ENCODE assay signal across 11 cellular contexts in genomic region chr7:24283559-24283899, GRCh38. TPM values are rescaled to one million over a fixed set of nuclear protein-coding genes. Genes with fewer than 3 reads are reported as not detected.
DNase-seq lines count a peak whose midpoint lies in the region; ATAC-seq and TF ChIP-seq lines count a peak whose summit lies in the region.
"Had no signal": no experiment of that assay in that cellular context is flagged by ENCODE, and none has a peak within 500 bp of the region (broad histone marks: within the 10 kb centered on the region; RNA-seq: fewer than 3 reads in every experiment).

No MANE protein-coding gene starts in this region.

- no peak overlapping the region for H3K27ac Mint-ChIP-seq in activated CD4-positive, alpha-beta memory T cell treated with anti-CD3 and anti-CD28 coated beads for 36 hours
- no peak overlapping the region for H3K27ac Mint-ChIP-seq in activated CD4-positive, alpha-beta memory T cell treated with anti-CD3 and anti-CD28 coated beads, Interleukin-2, amount 10 ng/mL, durations not matched to agents 7 days and 5 days
- H3K27ac Mint-ChIP-seq in stimulated activated effector memory CD8-positive, alpha-beta T cell treated with anti-CD3 and anti-CD28 coated beads, Interleukin-12 subunit alpha, Interleukin-12 subunit beta, amount 100 ng/mL, for 72 hours = no peak overlapping the region

- ATAC-seq in stimulated activated effector memory CD8-positive, alpha-beta T cell treated with anti-CD3 and anti-CD28 coated beads, Interleukin-12 subunit alpha, Interleukin-12 subunit beta, amount 100 ng/mL, for 72 hours = no peak
- no peak for ATAC-seq in GM21528 (IDR thresholded peaks at IDR 0.05; ENCODE audit: low FRiP score, unreplicated experiment)
- no peak for ATAC-seq in HG02840 (IDR thresholded peaks at IDR 0.05; ENCODE audit: low FRiP score, unreplicated experiment)
- ATAC-seq: gastroesophageal sphincter had no signal

- H3K9me3 ChIP-seq in SJCRH30 (replicated peaks) (no peaks in the 10 kb centered on the region; the same call in 1 of the 2 replicates), hepatocyte (ENCODE audit: low read depth) (no peaks in the 10 kb centered on the region)
- H3K9me3 ChIP-seq: ascending aorta had no signal

- H3K27ac ChIP-seq in SJCRH30 (no peak overlapping the region), hepatocyte (no peak overlapping the region)
- H3K27ac ChIP-seq: ascending aorta, gastroesophageal sphincter had no signal

- H3K4me3 ChIP-seq in SJCRH30 = peak overlapping the region; percentile 50
- no peak overlapping the region for H3K4me3 ChIP-seq in hepatocyte
- H3K4me3 ChIP-seq: gastroesophageal sphincter had no signal

- peaks cover 44% of the 10 kb centered on the region for H3K27me3 Mint-ChIP-seq in activated CD4-positive, alpha-beta memory T cell treated with anti-CD3 and anti-CD28 coated beads for 36 hours
- H3K27me3 Mint-ChIP-seq in activated CD4-positive, alpha-beta memory T cell treated with anti-CD3 and anti-CD28 coated beads, Interleukin-2, amount 10 ng/mL, durations not matched to agents 7 days and 5 days = peaks cover 35% of the 10 kb centered on the region

- 47% methylated on average over 19 of the region's 19 CpGs for WGBS in hepatocyte (ENCODE audit: low lambda C conversion rate, missing lambda C conversion rate)

- intact Hi-C loops in activated CD4-positive, alpha-beta memory T cell treated with anti-CD3 and anti-CD28 coated beads for 36 hours (cut with micrococcal nuclease) = no loop called here

- no peak overlapping the region for H2AFZ ChIP-seq in hepatocyte

- no peak for DNase-seq in activated CD4-positive, alpha-beta memory T cell treated with anti-CD3 and anti-CD28 coated beads for 36 hours
- no peak for DNase-seq in activated CD4-positive, alpha-beta memory T cell treated with anti-CD3 and anti-CD28 coated beads, Interleukin-2, amount 10 ng/mL, durations not matched to agents 7 days and 5 days
- DNase-seq in SJCRH30 (no peak), hepatocyte (ENCODE audit: low spot score) (no peak)
- peak in 1 of 2 donors; percentile 50 for DNase-seq in stimulated activated effector memory CD8-positive, alpha-beta T cell treated with anti-CD3 and anti-CD28 coated beads, Interleukin-12 subunit alpha, Interleukin-12 subunit beta, amount 100 ng/mL, for 72 hours (ENCODE audit: low spot score in 2 of 2)
- DNase-seq in activated CD8-positive, alpha-beta memory T cell treated with anti-CD3 and anti-CD28 coated beads for 24 hours = no peak
- DNase-seq: NCI-H1092 had no signal

- H3K4me1 Mint-ChIP-seq in activated CD4-positive, alpha-beta memory T cell treated with anti-CD3 and anti-CD28 coated beads for 36 hours (ENCODE audit: low read depth) = peaks cover 21% of the 10 kb centered on the region
- H3K4me1 Mint-ChIP-seq in activated CD4-positive, alpha-beta memory T cell treated with anti-CD3 and anti-CD28 coated beads, Interleukin-2, amount 10 ng/mL, durations not matched to agents 7 days and 5 days = peaks cover 9% of the 10 kb centered on the region
- H3K4me1 Mint-ChIP-seq in stimulated activated effector memory CD8-positive, alpha-beta T cell treated with anti-CD3 and anti-CD28 coated beads, Interleukin-12 subunit alpha, Interleukin-12 subunit beta, amount 100 ng/mL, for 72 hours = peaks cover 6% of the 10 kb centered on the region

- no peaks in the 10 kb centered on the region for H4K20me1 ChIP-seq in hepatocyte (ENCODE audit: insufficient read depth, poor library complexity, severe bottlenecking)

- no peak for TF ChIP-seq CTCF in hepatocyte (IDR thresholded peaks at IDR 0.05; ENCODE audit: poor library complexity)

- no peaks in the 10 kb centered on the region for H3K36me3 ChIP-seq in SJCRH30
- H3K36me3 ChIP-seq in hepatocyte (replicated peaks; ENCODE audit: insufficient read depth, low read depth) = no peaks in the 10 kb centered on the region
- H3K36me3 ChIP-seq: ascending aorta, gastroesophageal sphincter had no signal

- no peaks in the 10 kb centered on the region for H3K4me1 ChIP-seq in SJCRH30
- H3K4me1 ChIP-seq in hepatocyte (ENCODE audit: insufficient read depth) = no peaks in the 10 kb centered on the region
- H3K4me1 ChIP-seq: ascending aorta had no signal

- H3K27me3 ChIP-seq in SJCRH30 (0 out of 2 replicates have a peak, but pooled peaks cover 3% of the 10 kb centered on the region), hepatocyte (peaks cover 70% of the 10 kb centered on the region)
- H3K27me3 ChIP-seq: ascending aorta had no signal

- H3K9me3 Mint-ChIP-seq in activated CD4-positive, alpha-beta memory T cell treated with anti-CD3 and anti-CD28 coated beads for 36 hours = no peaks in the 10 kb centered on the region
- H3K9me3 Mint-ChIP-seq in activated CD4-positive, alpha-beta memory T cell treated with anti-CD3 and anti-CD28 coated beads, Interleukin-2, amount 10 ng/mL, durations not matched to agents 7 days and 5 days = no peaks in the 10 kb centered on the region
- no peaks in the 10 kb centered on the region for H3K9me3 Mint-ChIP-seq in stimulated activated effector memory CD8-positive, alpha-beta T cell treated with anti-CD3 and anti-CD28 coated beads, Interleukin-12 subunit alpha, Interleukin-12 subunit beta, amount 100 ng/mL, for 72 hours

- no peaks in the 10 kb centered on the region for H3K9me2 ChIP-seq in hepatocyte (replicated peaks; ENCODE audit: insufficient read depth)

- POLR2A ChIA-PET in activated CD4-positive, alpha-beta memory T cell treated with anti-CD3 and anti-CD28 coated beads for 36 hours (lab: Charles Lee) = no interaction called here
- POLR2A ChIA-PET in activated CD4-positive, alpha-beta memory T cell treated with anti-CD3 and anti-CD28 coated beads, Interleukin-2, amount 10 ng/mL, durations not matched to agents 7 days and 5 days (lab: Charles Lee) = no interaction called here

- peak overlapping the region; percentile 73 for H3K4me2 ChIP-seq in hepatocyte

- H3K79me2 ChIP-seq in hepatocyte = no peaks in the 10 kb centered on the region

- H3K36me3 Mint-ChIP-seq in activated CD4-positive, alpha-beta memory T cell treated with anti-CD3 and anti-CD28 coated beads for 36 hours = no peaks in the 10 kb centered on the region
- H3K36me3 Mint-ChIP-seq in activated CD4-positive, alpha-beta memory T cell treated with anti-CD3 and anti-CD28 coated beads, Interleukin-2, amount 10 ng/mL, durations not matched to agents 7 days and 5 days (ENCODE audit: low read depth) = no peaks in the 10 kb centered on the region
- no peaks in the 10 kb centered on the region for H3K36me3 Mint-ChIP-seq in stimulated activated effector memory CD8-positive, alpha-beta T cell treated with anti-CD3 and anti-CD28 coated beads, Interleukin-12 subunit alpha, Interleukin-12 subunit beta, amount 100 ng/mL, for 72 hours

- CTCF ChIA-PET in activated CD4-positive, alpha-beta memory T cell treated with anti-CD3 and anti-CD28 coated beads for 36 hours (lab: Charles Lee) = no interaction called here
- CTCF ChIA-PET in activated CD4-positive, alpha-beta memory T cell treated with anti-CD3 and anti-CD28 coated beads, Interleukin-2, amount 10 ng/mL, durations not matched to agents 7 days and 5 days (lab: Charles Lee) = no interaction called here

- H3K4me3 Mint-ChIP-seq in activated CD4-positive, alpha-beta memory T cell treated with anti-CD3 and anti-CD28 coated beads for 36 hours = peak overlapping the region; percentile 38
- H3K4me3 Mint-ChIP-seq in activated CD4-positive, alpha-beta memory T cell treated with anti-CD3 and anti-CD28 coated beads, Interleukin-2, amount 10 ng/mL, durations not matched to agents 7 days and 5 days = no peak overlapping the region
- peak overlapping the region; percentile 33 for H3K4me3 Mint-ChIP-seq in stimulated activated effector memory CD8-positive, alpha-beta T cell treated with anti-CD3 and anti-CD28 coated beads, Interleukin-12 subunit alpha, Interleukin-12 subunit beta, amount 100 ng/mL, for 72 hours

RNA-seq across cellular contexts. Expression of gene NPY, which starts 0.5 kb away (rescaled TPM):
- not detected for total RNA-seq in activated CD4-positive, alpha-beta memory T cell treated with anti-CD3 and anti-CD28 coated beads for 36 hours
- total RNA-seq in activated CD4-positive, alpha-beta memory T cell treated with anti-CD3 and anti-CD28 coated beads, Interleukin-2, amount 10 ng/mL, durations not matched to agents 7 days and 5 days = not detected
- total RNA-seq in SJCRH30 (2014; rRNA removed; shearing (Covaris generic)) = 1.8 and 2.3 TPM in 2 replicates
- total RNA-seq in hepatocyte = 6.3 and 9.4 TPM in 2 replicates
- polyA plus RNA-seq in hepatocyte = 19.8 and 41.0 TPM in 2 replicates
- total RNA-seq: ascending aorta had no signal
